In the genomic region with DNA sequence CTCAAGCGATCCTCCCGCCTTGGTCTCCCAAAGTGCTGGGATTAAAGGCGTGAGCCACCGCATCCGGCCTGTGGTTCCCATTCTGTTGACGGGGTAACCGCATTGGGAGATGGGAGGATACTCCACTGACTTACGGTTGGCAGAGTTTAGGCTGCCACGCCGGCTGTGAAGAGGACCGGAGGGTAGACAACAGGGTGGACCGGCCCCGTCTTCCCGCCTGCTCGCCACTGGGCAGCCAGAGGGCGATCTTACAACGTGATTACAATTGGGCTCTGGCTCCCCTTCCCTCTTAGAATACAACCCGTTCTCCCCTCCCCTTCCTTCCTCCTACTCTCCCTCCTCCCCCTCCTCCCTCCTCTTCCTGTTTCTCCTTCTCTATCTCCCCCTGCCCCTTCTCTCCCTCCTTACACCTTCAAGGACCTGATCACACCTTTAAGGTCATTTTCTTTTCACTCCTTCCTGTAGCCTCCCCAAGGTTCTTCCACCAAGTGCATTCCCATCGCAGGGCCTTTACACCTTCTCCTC, we compare ENCODE assay signal across 6 cellular contexts. TPM values are rescaled to one million over a fixed set of nuclear protein-coding genes. Genes with fewer than 3 reads are reported as not detected.
DNase-seq lines count a peak whose midpoint lies in the region; ATAC-seq and TF ChIP-seq lines count a peak whose summit lies in the region.

No MANE protein-coding gene starts in this region.

- H3K9me3 ChIP-seq in thoracic aorta: no peaks in the 10 kb centered on the region

- H3K4me1 ChIP-seq in thoracic aorta (ENCODE audit: control insufficient read depth in 1 of 2, low read depth in 2 of 2): peaks cover 3 to 13% of the 10 kb centered on the region in 2 donors

- no peaks in the 10 kb centered on the region for H3K36me3 ChIP-seq in thoracic aorta

- H3K36me3 Mint-ChIP-seq in activated T-cell treated with anti-CD3 and anti-CD28 coated beads, Interleukin-2, amount 50 U/mL, for 4 hours (ENCODE audit: insufficient read depth): no peaks in the 10 kb centered on the region

- peak overlapping the region; percentile 4 for H3K4me3 Mint-ChIP-seq in activated T-cell treated with anti-CD3 and anti-CD28 coated beads, Interleukin-2, amount 50 U/mL, for 4 hours

- no peaks in the 10 kb centered on the region for H3K27me3 Mint-ChIP-seq in activated T-cell treated with anti-CD3 and anti-CD28 coated beads, Interleukin-2, amount 50 U/mL, for 4 hours (ENCODE audit: low read depth)

- H3K4me3 ChIP-seq in thoracic aorta: no peak overlapping the region

- H3K4me1 Mint-ChIP-seq in activated T-cell treated with anti-CD3 and anti-CD28 coated beads, Interleukin-2, amount 50 U/mL, for 4 hours (ENCODE audit: low read depth): peaks cover 22% of the 10 kb centered on the region

- no peaks in the 10 kb centered on the region for H3K27me3 ChIP-seq in thoracic aorta (replicated peaks; ENCODE audit: insufficient read depth)

- peak in 1 of 2 donors; percentile 29 for ATAC-seq in activated T-cell treated with anti-CD3 and anti-CD28 coated beads, Interleukin-2, amount 50 U/mL, for 4 hours
- no peak for ATAC-seq in thoracic aorta (ENCODE audit: insufficient number of reproducible peaks, low FRiP score, low read depth)
- no peak for ATAC-seq in HG02759 (IDR thresholded peaks at IDR 0.05; ENCODE audit: unreplicated experiment)

- DNase-seq in CD1c-positive myeloid dendritic cell (ENCODE audit: extremely low spot score): peak; percentile 72
- peak; percentile 53 for DNase-seq in NCI-H146 (lab: John Stamatoyannopoulos, UW)
- DNase-seq in activated T-cell treated with anti-CD3 and anti-CD28 coated beads, Interleukin-2, amount 50 U/mL, for 4 hours: peak; percentile 55
- DNase-seq in iPS-NIHi7 (ENCODE audit: extremely low spot score): peak; percentile 83
- DNase-seq in thoracic aorta (ENCODE audit: low spot score): no peak

- no peaks in the 10 kb centered on the region for H3K9me3 Mint-ChIP-seq in activated T-cell treated with anti-CD3 and anti-CD28 coated beads, Interleukin-2, amount 50 U/mL, for 4 hours

- TF ChIP-seq CTCF in thoracic aorta (IDR thresholded peaks at IDR 0.05): peak; percentile 54

- H3K27ac ChIP-seq in thoracic aorta: no peak overlapping the region

RNA-seq across cellular contexts. Expression of gene CCDC194, which starts 1.0 kb away (rescaled TPM):
- total RNA-seq in activated T-cell treated with anti-CD3 and anti-CD28 coated beads, Interleukin-2, amount 50 U/mL, for 4 hours: under 1 TPM; 0.24 to 0.53 (median 0.46) TPM
- not detected for total RNA-seq in thoracic aorta

RNA-seq across cellular contexts. Expression of gene BST2, which starts 10.5 kb away (rescaled TPM):
- total RNA-seq in activated T-cell treated with anti-CD3 and anti-CD28 coated beads, Interleukin-2, amount 50 U/mL, for 4 hours: 100 to 1,000 TPM in 2 of 3 donors, 10 to 100 TPM in 1; 85.9 to 120 (median 105) TPM
- total RNA-seq in thoracic aorta: 100 to 1,000 TPM; 113 to 144 TPM

RNA-seq across cellular contexts. Expression of gene PLVAP, which starts 17.8 kb away (rescaled TPM):
- under 1 TPM in 1 of 3 donors, not detected in 2; 0.18 TPM for total RNA-seq in activated T-cell treated with anti-CD3 and anti-CD28 coated beads, Interleukin-2, amount 50 U/mL, for 4 hours
- total RNA-seq in thoracic aorta: 100 to 1,000 TPM; 120 to 126 TPM

RNA-seq across cellular contexts. Expression of gene MVB12A, which starts 24.9 kb away (rescaled TPM):
- 10 to 100 TPM; 37.3 to 43.3 (median 38.6) TPM for total RNA-seq in activated T-cell treated with anti-CD3 and anti-CD28 coated beads, Interleukin-2, amount 50 U/mL, for 4 hours
- total RNA-seq in thoracic aorta: 100 to 1,000 TPM in 1 of 2 donors, 10 to 100 TPM in 1; 25.3 to 103 TPM

RNA-seq across cellular contexts. Expression of gene TMEM221, which starts 53.5 kb away (rescaled TPM):
- not detected for total RNA-seq in activated T-cell treated with anti-CD3 and anti-CD28 coated beads, Interleukin-2, amount 50 U/mL, for 4 hours
- total RNA-seq in thoracic aorta: not detected

Comparison
In these comparisons a context has a peak if more than half of its experiments do, and no peak if none do; other contexts are left out.
1. RNA of gene PLVAP, which starts 17.8 kb away (total RNA-seq): 120 to 126 TPM in thoracic aorta; 0.18 TPM in activated T-cell treated with anti-CD3 and anti-CD28 coated beads, Interleukin-2, amount 50 U/mL, for 4 hours; every median in the first group is over 100 times any median in the second.